17 cellular contexts compared by ENCODE assay signal in genomic region chr3:171157286-171157685, GRCh38.
DNase-seq lines count a peak whose midpoint lies in the region; ATAC-seq, FAIRE-seq and TF ChIP-seq lines count a peak whose summit lies in the region.
"Had no signal": no experiment of that assay in that cellular context is flagged by ENCODE, and none has a peak within 500 bp of the region (broad histone marks: within the 10 kb centered on the region; RNA-seq: fewer than 3 reads in every experiment).

No MANE protein-coding gene starts in this region.

- H4K91ac ChIP-seq in IMR-90 (ENCODE audit: insufficient read depth, low read depth, low read length) = no peak overlapping the region

- TF ChIP-seq CTCF in IMR-90 (conservative IDR thresholded peaks at IDR 0.05; ENCODE audit: low read depth, low read length) (no peak), K562 (IDR thresholded peaks at IDR 0.05 in 2 of 3, conservative IDR thresholded peaks at IDR 0.05 in 1 of 3; ENCODE audit: insufficient read depth in 2 of 3, low read depth in 1 of 3, low read length in 3 of 3) (no peak), esophagus squamous epithelium (IDR thresholded peaks at IDR 0.05) (no peak)

- no peak overlapping the region for H4K8ac ChIP-seq in IMR-90 (ENCODE audit: low read depth in 2 of 2, low read length in 2 of 2)

- H3K14ac ChIP-seq in IMR-90 (replicated peaks; ENCODE audit: low read depth, low read length) = no peak overlapping the region

- H3K36me3 ChIP-seq in IMR-90 (ENCODE audit: control insufficient read depth, insufficient read depth, low read length) = peaks cover 4% of the 10 kb centered on the region
- peaks cover 38% of the 10 kb centered on the region; the same call in 2 of the 3 replicates for H3K36me3 ChIP-seq in K562 (ENCODE audit: control insufficient read depth, insufficient read depth, low read length)
- peaks cover 0 to 23% (median 0%) of the 10 kb centered on the region in 3 donors for H3K36me3 ChIP-seq in esophagus squamous epithelium
- H3K36me3 ChIP-seq: pancreas had no signal

- TF ChIP-seq EP300 in K562 (IDR thresholded peaks at IDR 0.05; ENCODE audit: low read length) = no peak

- WGBS in IMR-90 (ENCODE audit: extremely low coverage in 2 of 2, insufficient read length in 1 of 2), 2 experiments = 66% methylated on average over 7 of the region's 14 CpGs; no CpG with 5 or more reads in 1 of the 2 experiments
- WGBS in K562 (ENCODE audit: insufficient coverage, low coverage, missing lambda C conversion rate) = 93% methylated on average over 11 of the region's 14 CpGs
- 50 to 70% methylated on average over 1 to 4 of the region's 14 CpGs for WGBS in esophagus squamous epithelium, 2 donors

- H3K27ac ChIP-seq in IMR-90 (ENCODE audit: insufficient read depth, low read length) (no peak overlapping the region), K562 (ENCODE audit: extremely low read depth, low read depth, low read length) (no peak overlapping the region), esophagus squamous epithelium (no peak overlapping the region)
- H3K27ac ChIP-seq: pancreas had no signal

- no peak overlapping the region for H4K5ac ChIP-seq in IMR-90 (ENCODE audit: low read depth, low read length)

- intact Hi-C loops in IMR-90 (cut with micrococcal nuclease) (no loop called here), K562 (cut with micrococcal nuclease) (loop anchor here (5.0 kb wide), 1 partner anchor 410 kb away; no protein-coding TSS in a partner anchor), esophagus squamous epithelium (cut with DNase I) (no loop called here)

- TF ChIP-seq POLR2A in IMR-90 (IDR thresholded peaks at IDR 0.05; ENCODE audit: low read depth, low read length) (no peak), K562 (conservative IDR thresholded peaks at IDR 0.05) (no peak), esophagus squamous epithelium (IDR thresholded peaks at IDR 0.05) (no peak)

- POLR2A ChIA-PET in IMR-90 (lab: Charles Lee; ENCODE audit: unreplicated experiment) (no interaction called here), K562 (lab: Yijun Ruan, JAX) (interaction anchor here (0.6 kb wide), 1 partner anchor 30 kb away, joined by 3 read pairs; no protein-coding TSS in a partner anchor)
- POLR2A ChIA-PET in activated CD4-positive, alpha-beta T cell treated with anti-CD3 and anti-CD28 coated beads, Interleukin-2, amount 10 ng/mL, durations not matched to agents 7 days and 5 days (lab: Charles Lee) = no interaction called here

- H3K18ac ChIP-seq in IMR-90 (ENCODE audit: low read depth, low read length) = no peak overlapping the region

- H2BK20ac ChIP-seq in IMR-90 (ENCODE audit: low read depth, low read length) = no peak overlapping the region

- H3K4me3 Mint-ChIP-seq in activated CD4-positive, alpha-beta T cell treated with anti-CD3 and anti-CD28 coated beads, Interleukin-2, amount 10 ng/mL, durations not matched to agents 7 days and 5 days = no peak overlapping the region
- H3K4me3 Mint-ChIP-seq: brain; T-helper 2 cell treated with Interferon-gamma antibody and Interleukin-4, amounts not matched to agents 5 μg/mL and 100 μg/mL, for 36 hours had no signal

- H2BK5ac ChIP-seq in IMR-90 (ENCODE audit: low read depth, low read length, poor library complexity, severe bottlenecking) = no peak overlapping the region

- H4K20me1 ChIP-seq in IMR-90 (ENCODE audit: insufficient read depth, low read length) (no peaks in the 10 kb centered on the region), K562 (replicated peaks; ENCODE audit: control insufficient read depth, insufficient read depth, low read length) (no peaks in the 10 kb centered on the region; the same call in 1 of the 2 replicates)

- H3K9me3 Mint-ChIP-seq in activated CD4-positive, alpha-beta T cell treated with anti-CD3 and anti-CD28 coated beads, Interleukin-2, amount 10 ng/mL, durations not matched to agents 7 days and 5 days = no peaks in the 10 kb centered on the region
- H3K9me3 Mint-ChIP-seq: activated T-helper 2 cell treated with anti-CD3 and anti-CD28 coated beads, Interferon-gamma antibody, Interleukin-2, Interleukin-4, amounts not matched to agents 10 μg/mL and 5 μg/mL and 100 μg/mL, durations not matched to agents 14 hours and 24 hours and 36 hours had no signal

- H3K27me3 Mint-ChIP-seq in activated CD4-positive, alpha-beta T cell treated with anti-CD3 and anti-CD28 coated beads, Interleukin-2, amount 10 ng/mL, durations not matched to agents 7 days and 5 days = no peaks in the 10 kb centered on the region
- H3K27me3 Mint-ChIP-seq: brain had no signal

- H3K79me2 ChIP-seq in K562 (ENCODE audit: control insufficient read depth, insufficient read depth, low read length) = no peaks in the 10 kb centered on the region

- dilution Hi-C loops in IMR-90 (cut with HindIII; ENCODE audit: low sequenced_read_pairs, unreplicated experiment) = no loop called here

- H3K4me1 ChIP-seq in IMR-90 (ENCODE audit: control insufficient read depth, insufficient read depth, low read length) (no peaks in the 10 kb centered on the region), K562 (replicated peaks in 1 of 2; ENCODE audit: control insufficient read depth in 2 of 2, insufficient read depth in 2 of 2, low read length in 2 of 2) (peaks cover 27 to 38% of the 10 kb centered on the region in 2 experiments), esophagus squamous epithelium (peaks cover 0 to 11% (median 0%) of the 10 kb centered on the region in 3 donors)
- H3K4me1 ChIP-seq: pancreas had no signal

- no peak overlapping the region for H3K27ac Mint-ChIP-seq in activated CD4-positive, alpha-beta T cell treated with anti-CD3 and anti-CD28 coated beads, Interleukin-2, amount 10 ng/mL, durations not matched to agents 7 days and 5 days
- H3K27ac Mint-ChIP-seq: activated T-helper 2 cell treated with anti-CD3 and anti-CD28 coated beads, Interferon-gamma antibody, Interleukin-2, Interleukin-4, amounts not matched to agents 10 μg/mL and 5 μg/mL and 100 μg/mL, durations not matched to agents 14 hours and 24 hours and 36 hours; T-helper 2 cell treated with Interferon-gamma antibody and Interleukin-4, amounts not matched to agents 5 μg/mL and 100 μg/mL, for 36 hours had no signal

- TF ChIP-seq RAD21 in IMR-90 (IDR thresholded peaks at IDR 0.05; ENCODE audit: low read length) (no peak), K562 (CRISPR knock-in tag; conservative IDR thresholded peaks at IDR 0.05 in 1 of 2, IDR thresholded peaks at IDR 0.05 in 1 of 2) (no peak; a peak in 1 of 4 replicates)

- H3K4me2 ChIP-seq in IMR-90 (ENCODE audit: low read depth, low read length) = no peak overlapping the region
- no peak overlapping the region for H3K4me2 ChIP-seq in K562 (ENCODE audit: insufficient read depth, low read length)

- H3K4me1 Mint-ChIP-seq in activated CD4-positive, alpha-beta T cell treated with anti-CD3 and anti-CD28 coated beads, Interleukin-2, amount 10 ng/mL, durations not matched to agents 7 days and 5 days = no peaks in the 10 kb centered on the region

- H2AFZ ChIP-seq in IMR-90 (replicated peaks; ENCODE audit: low read length, poor library complexity) = no peak overlapping the region
- H2AFZ ChIP-seq in K562 (ENCODE audit: low read depth, low read length) = no peak overlapping the region

- no peak for DNase-seq in IMR-90
- DNase-seq in K562 (ENCODE audit: extremely low read depth in 1 of 4, low spot score in 3 of 4) = peak in 1 of 4 experiments; percentile 27
- peak; percentile 48 for DNase-seq in iPS-NIHi7 (ENCODE audit: extremely low spot score)
- DNase-seq in putamen (ENCODE audit: low spot score) = peak; percentile 76
- no peak for DNase-seq in esophagus squamous epithelium (lab: John Stamatoyannopoulos, UW)
- DNase-seq in activated CD4-positive, alpha-beta T cell treated with anti-CD3 and anti-CD28 coated beads, Interleukin-2, amount 10 ng/mL, durations not matched to agents 7 days and 5 days = no peak
- no peak for DNase-seq in activated CD4-positive, alpha-beta T cell treated with anti-CD3 and anti-CD28 coated beads for 1 hour
- DNase-seq: DND-41; NCI-H1105 treated with DMSO at 0.1 percent for 48 hours; NCI-H446 treated with DMSO at 0.1 percent for 48 hours; pancreas; stimulated activated CD4-positive, alpha-beta T cell treated with anti-CD3 and anti-CD28 coated beads, Interleukin-2, amount 100 ng/mL, for 48 hours had no signal

- CTCF ChIA-PET in IMR-90 (lab: Yijun Ruan, JAX) = no interaction called here
- CTCF ChIA-PET in K562 (lab: Yijun Ruan, JAX; ENCODE audit: low intra/inter-chr PET ratio) = no interaction called here
- CTCF ChIA-PET in activated CD4-positive, alpha-beta T cell treated with anti-CD3 and anti-CD28 coated beads, Interleukin-2, amount 10 ng/mL, durations not matched to agents 7 days and 5 days (lab: Charles Lee) = no interaction called here

- no peak overlapping the region for H2BK120ac ChIP-seq in IMR-90 (ENCODE audit: low read depth, low read length)

- H3K27me3 ChIP-seq in IMR-90 (ENCODE audit: control insufficient read depth, insufficient read depth, low read length) = no peaks in the 10 kb centered on the region
- no peaks in the 10 kb centered on the region for H3K27me3 ChIP-seq in K562 (ENCODE audit: control insufficient read depth in 2 of 2, insufficient read depth in 2 of 2, low read length in 2 of 2)
- H3K27me3 ChIP-seq in esophagus squamous epithelium = no peaks in the 10 kb centered on the region
- H3K27me3 ChIP-seq: pancreas had no signal

- H3K36me3 Mint-ChIP-seq in activated CD4-positive, alpha-beta T cell treated with anti-CD3 and anti-CD28 coated beads, Interleukin-2, amount 10 ng/mL, durations not matched to agents 7 days and 5 days (ENCODE audit: low read depth) = peaks cover 48% of the 10 kb centered on the region

- no peak for FAIRE-seq in K562 (lab: Jason Lieb, UNC)
- FAIRE-seq: GM19239, pancreas had no signal

- no peak overlapping the region for H3K23ac ChIP-seq in IMR-90 (ENCODE audit: low read depth, low read length)

- H2BK15ac ChIP-seq in IMR-90 (ENCODE audit: low read depth, low read length) = no peak overlapping the region

- H3K56ac ChIP-seq in IMR-90 (ENCODE audit: extremely low read depth, insufficient read depth, low read length) = no peak overlapping the region

- H3K79me1 ChIP-seq in IMR-90 (ENCODE audit: low read depth in 1 of 2, low read length in 2 of 2) = no peaks in the 10 kb centered on the region

- BruUV-seq in IMR-90 (replicated peaks; lab: Mats Ljungman, UMichigan) = no TSS peak
- no TSS peak for BruUV-seq in K562 (replicated peaks; lab: Mats Ljungman, UMichigan)

- H3K4me3 ChIP-seq in IMR-90 (ENCODE audit: insufficient read depth, low read depth, low read length) = no peak overlapping the region
- no peak overlapping the region for H3K4me3 ChIP-seq in K562
- no peak overlapping the region for H3K4me3 ChIP-seq in esophagus squamous epithelium
- H3K4me3 ChIP-seq: pancreas had no signal

- H2AK5ac ChIP-seq in IMR-90 (ENCODE audit: low read depth, low read length) = no peak overlapping the region

- H3K4ac ChIP-seq in IMR-90 (ENCODE audit: low read depth, low read length) = no peak overlapping the region

- H3K9me1 ChIP-seq in IMR-90 (ENCODE audit: insufficient read depth, low read length) = peaks cover 6% of the 10 kb centered on the region; the same call in 1 of the 2 replicates
- H3K9me1 ChIP-seq in K562 (ENCODE audit: control insufficient read depth, insufficient read depth, low read length) = no peaks in the 10 kb centered on the region

- H3K9me3 ChIP-seq in IMR-90 (ENCODE audit: control insufficient read depth, insufficient read depth, low read length) = no peaks in the 10 kb centered on the region
- no peaks in the 10 kb centered on the region for H3K9me3 ChIP-seq in K562 (replicated peaks; ENCODE audit: control insufficient read depth, insufficient read depth, low read depth, low read length)
- no peaks in the 10 kb centered on the region for H3K9me3 ChIP-seq in esophagus squamous epithelium
- H3K9me3 ChIP-seq: pancreas had no signal

- in situ Hi-C loops in IMR-90 (cut with MboI; ENCODE audit: low sequenced_read_pairs) (no loop called here), K562 (cut with MboI) (no loop called here)

- H3K9ac ChIP-seq in IMR-90 (ENCODE audit: low read depth, low read length) (no peak overlapping the region), K562 (ENCODE audit: insufficient read depth in 1 of 2, low read depth in 2 of 2, low read length in 2 of 2) (0 out of 4 replicates have a peak overlapping the region, but pooled peaks of 1 of the 2 experiments have one; percentile 37)

- peak overlapping the region; percentile 33 for H2AK9ac ChIP-seq in IMR-90 (replicated peaks; ENCODE audit: low read depth, low read length, poor library complexity)

- ATAC-seq in IMR-90 (ENCODE audit: low read depth) (no peak), K562 (no peak), HG02885 (IDR thresholded peaks at IDR 0.05; ENCODE audit: poor library complexity, unreplicated experiment) (no peak)
- ATAC-seq: pancreas had no signal

Comparison
In these comparisons a context has a peak if more than half of its experiments do, and no peak if none do; other contexts are left out.
1. DNase-seq: peak in iPS-NIHi7 (single experiment) and putamen (single experiment); none in IMR-90 (single experiment), esophagus squamous epithelium (single experiment), activated CD4-positive, alpha-beta T cell treated with anti-CD3 and anti-CD28 coated beads, Interleukin-2, amount 10 ng/mL, durations not matched to agents 7 days and 5 days (single experiment) and activated CD4-positive, alpha-beta T cell treated with anti-CD3 and anti-CD28 coated beads for 1 hour (single experiment).